Comparison of ENCODE assay signal across 27 cellular contexts in genomic region chr2:143133783-143134182, GRCh38. TPM values are rescaled to one million over a fixed set of nuclear protein-coding genes. Genes with fewer than 3 reads are reported as not detected.
"Had no signal": no experiment of that assay in that cellular context is flagged by ENCODE, and none has a peak within 500 bp of the region (broad histone marks: within the 10 kb centered on the region; RNA-seq: fewer than 3 reads in every experiment).

No MANE protein-coding gene starts in this region.

- H3K27ac Mint-ChIP-seq: nephron progenitor cell, progenitor cell of endocrine pancreas had no signal

- H3K9me3 Mint-ChIP-seq: activated CD4-positive, alpha-beta T cell treated with anti-CD3 and anti-CD28 coated beads, Interleukin-2, amount 10 ng/mL, durations not matched to agents 24 days and 14 days; nephron progenitor cell had no signal

- H3K27me3 ChIP-seq: adrenal gland, body of pancreas, colonic mucosa, left lung, ovary, right lobe of liver, testis, transverse colon had no signal

- H3K27ac ChIP-seq: adrenal gland, body of pancreas, colonic mucosa, dorsolateral prefrontal cortex, left lung, lower lobe of right lung, ovary, right lobe of liver, testis, transverse colon, VCaP had no signal

- H3K9me3 ChIP-seq: body of pancreas, colonic mucosa, left lung, lower lobe of right lung, ovary, right lobe of liver, testis, transverse colon had no signal

- DNase-seq: activated CD4-positive, alpha-beta memory T cell treated with anti-CD3 and anti-CD28 coated beads for 36 hours; activated CD4-positive, alpha-beta T cell treated with anti-CD3 and anti-CD28 coated beads, Interleukin-2, amount 10 ng/mL, durations not matched to agents 24 days and 14 days; activated effector memory CD4-positive, alpha-beta T cell treated with anti-CD3 and anti-CD28 coated beads, Interleukin-2, amount 50 U/mL, for 16 hours; activated T-cell treated with anti-CD3 and anti-CD28 coated beads, Interleukin-2, amount 50 U/mL, for 4 hours; adrenal gland; aorta; body of pancreas; cerebellar nuclear complex; colonic mucosa; dorsolateral prefrontal cortex; effector memory CD4-positive, alpha-beta T cell; glutamatergic neuron; left lung; lower lobe of right lung; mesenchymal stem cell; nephron progenitor cell; ovary; right lobe of liver; stimulated activated CD4-positive, alpha-beta T cell treated with anti-CD3 and anti-CD28 coated beads, Interleukin-2, amount 100 ng/mL, for 48 hours; stimulated activated naive CD8-positive, alpha-beta T cell treated with anti-CD3 and anti-CD28 coated beads, Interleukin-15, Interleukin-2, amounts not matched to agents 100 U/mL and 50 U/mL, for 24 hours; testis; transverse colon had no signal

- H3K4me3 Mint-ChIP-seq: activated CD4-positive, alpha-beta memory T cell treated with anti-CD3 and anti-CD28 coated beads for 36 hours; nephron progenitor cell had no signal

- H3K4me1 ChIP-seq: adrenal gland, body of pancreas, colonic mucosa, lower lobe of right lung, right lobe of liver, testis, transverse colon had no signal

- ATAC-seq: activated naive CD4-positive, alpha-beta T cell treated with anti-CD3 and anti-CD28 coated beads, Interleukin-2, amount 50 U/mL, for 72 hours; activated T-cell treated with anti-CD3 and anti-CD28 coated beads, Interleukin-2, amount 50 U/mL, for 4 hours; body of pancreas; left lung; lower lobe of right lung; right lobe of liver; stimulated activated naive CD8-positive, alpha-beta T cell treated with anti-CD3 and anti-CD28 coated beads, Interleukin-15, Interleukin-2, amounts not matched to agents 100 U/mL and 50 U/mL, for 24 hours had no signal

- H3K4me3 ChIP-seq: adrenal gland, body of pancreas, colonic mucosa, dorsolateral prefrontal cortex, left lung, lower lobe of right lung, ovary, right lobe of liver, testis, transverse colon had no signal

- H3K27me3 Mint-ChIP-seq: activated CD4-positive, alpha-beta memory T cell treated with anti-CD3 and anti-CD28 coated beads for 36 hours; activated CD4-positive, alpha-beta T cell treated with anti-CD3 and anti-CD28 coated beads, Interleukin-2, amount 10 ng/mL, durations not matched to agents 24 days and 14 days; progenitor cell of endocrine pancreas had no signal

- H3K36me3 ChIP-seq: adrenal gland, colonic mucosa, left lung, lower lobe of right lung, ovary, right lobe of liver, transverse colon had no signal

RNA-seq across cellular contexts. Expression of gene ARHGAP15, which starts 4.6 kb away (rescaled TPM):
- total RNA-seq: epithelial cell of proximal tubule, progenitor cell of endocrine pancreas, renal cortical epithelial cell had no signal
